ENCODE assay signal across 16 cellular contexts in the genomic region with DNA sequence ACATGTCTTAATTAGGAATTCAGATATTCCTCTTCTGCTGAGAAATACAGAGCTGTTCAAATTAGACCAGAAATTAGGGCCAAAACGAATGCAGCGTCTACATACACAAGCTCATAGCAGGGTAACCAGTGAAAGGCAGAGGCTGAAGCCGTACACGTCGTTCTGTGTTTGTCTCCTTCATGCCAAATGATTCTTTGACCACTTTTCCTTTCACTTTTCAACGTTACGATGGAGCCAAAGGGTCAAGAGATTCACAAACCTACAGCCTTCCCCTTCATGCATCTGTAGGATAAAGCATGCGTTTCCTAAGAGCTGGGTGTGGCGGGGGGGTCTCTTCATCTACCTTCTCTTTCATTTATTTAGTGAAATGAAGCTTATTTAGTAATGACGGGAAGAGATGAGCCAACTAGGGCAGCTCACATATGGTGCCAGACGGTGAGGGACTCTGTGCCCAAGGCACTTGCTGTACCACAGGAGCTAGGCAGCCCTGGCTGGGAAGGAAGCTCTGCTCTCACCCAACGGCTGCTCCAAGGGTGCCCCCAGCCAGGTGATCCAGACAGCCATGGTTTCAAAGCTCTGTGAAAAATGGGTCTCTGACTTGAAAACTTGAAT.
DNase-seq lines count a peak whose midpoint lies in the region; ATAC-seq and TF ChIP-seq lines count a peak whose summit lies in the region.
"Had no signal": no experiment of that assay in that cellular context is flagged by ENCODE, and none has a peak within 500 bp of the region (broad histone marks: within the 10 kb centered on the region; RNA-seq: fewer than 3 reads in every experiment).

No MANE protein-coding gene starts in this region.

- H3K9ac ChIP-seq in IMR-90 (ENCODE audit: low read depth, low read length) (no peak overlapping the region), skeletal muscle satellite cell (ENCODE audit: low read depth, low read length) (no peak overlapping the region)

- no peak overlapping the region for H3K27ac ChIP-seq in IMR-90 (ENCODE audit: insufficient read depth, low read length)
- H3K27ac ChIP-seq: SJSA1, VCaP had no signal

- intact Hi-C loops in IMR-90 (cut with micrococcal nuclease): no loop called here

- H4K8ac ChIP-seq in IMR-90 (ENCODE audit: low read depth in 2 of 2, low read length in 2 of 2): no peak overlapping the region

- peaks cover 0 to under 1% of the 10 kb centered on the region in 2 experiments; a peak in 3 of 4 replicates for H3K79me1 ChIP-seq in IMR-90 (ENCODE audit: low read depth in 1 of 2, low read length in 2 of 2)

- no TSS peak for BruUV-seq in IMR-90 (replicated peaks; lab: Mats Ljungman, UMichigan)

- H3K23ac ChIP-seq in IMR-90 (ENCODE audit: low read depth, low read length): no peak overlapping the region

- peaks cover 3% of the 10 kb centered on the region for H3K4me1 ChIP-seq in IMR-90 (ENCODE audit: control insufficient read depth, insufficient read depth, low read length)
- peaks cover 8% of the 10 kb centered on the region for H3K4me1 ChIP-seq in skeletal muscle satellite cell (ENCODE audit: control insufficient read depth, insufficient read depth, low read length)
- H3K4me1 ChIP-seq: SJSA1 had no signal

- no peak overlapping the region for H2BK20ac ChIP-seq in IMR-90 (ENCODE audit: low read depth, low read length)

- POLR2A ChIA-PET in IMR-90 (lab: Charles Lee; ENCODE audit: unreplicated experiment): no interaction called here

- H3K4ac ChIP-seq in IMR-90 (ENCODE audit: low read depth, low read length): no peak overlapping the region

- in situ Hi-C loops in IMR-90 (cut with MboI; ENCODE audit: low sequenced_read_pairs): no loop called here

- H3K4me2 ChIP-seq in IMR-90 (ENCODE audit: low read depth, low read length) (no peak overlapping the region), skeletal muscle satellite cell (ENCODE audit: low read length) (peak overlapping the region; percentile 72)
- H3K4me2 ChIP-seq: GM23338 had no signal

- no peak for TF ChIP-seq POLR2A in IMR-90 (IDR thresholded peaks at IDR 0.05; ENCODE audit: low read depth, low read length)

- no peak overlapping the region for H3K14ac ChIP-seq in IMR-90 (replicated peaks; ENCODE audit: low read depth, low read length)

- H4K91ac ChIP-seq in IMR-90 (ENCODE audit: insufficient read depth, low read depth, low read length): no peak overlapping the region

- H3K4me3 ChIP-seq in IMR-90 (ENCODE audit: insufficient read depth, low read depth, low read length) (no peak overlapping the region), skeletal muscle satellite cell (ENCODE audit: low read length) (peak overlapping the region; percentile 39)
- H3K4me3 ChIP-seq: GM23338, SJSA1 had no signal

- H2BK15ac ChIP-seq in IMR-90 (ENCODE audit: low read depth, low read length): no peak overlapping the region

- no peaks in the 10 kb centered on the region for H4K20me1 ChIP-seq in IMR-90 (ENCODE audit: insufficient read depth, low read length)

- no peak overlapping the region for H3K18ac ChIP-seq in IMR-90 (ENCODE audit: low read depth, low read length)

- no peak overlapping the region for H2AK9ac ChIP-seq in IMR-90 (replicated peaks; ENCODE audit: low read depth, low read length, poor library complexity)

- ATAC-seq in GM18517 (IDR thresholded peaks at IDR 0.05; ENCODE audit: unreplicated experiment) (peak; percentile 42), IMR-90 (ENCODE audit: low read depth) (no peak), HG02870 (IDR thresholded peaks at IDR 0.05; ENCODE audit: unreplicated experiment) (no peak), HG03571 (IDR thresholded peaks at IDR 0.05; ENCODE audit: unreplicated experiment) (no peak)
- ATAC-seq: GM23338 had no signal

- 100% methylated on average over 3 of the region's 12 CpGs; no CpG with 5 or more reads in 1 of the 2 experiments for WGBS in IMR-90 (ENCODE audit: extremely low coverage in 2 of 2, insufficient read length in 1 of 2), 2 experiments

- H2BK5ac ChIP-seq in IMR-90 (ENCODE audit: low read depth, low read length, poor library complexity, severe bottlenecking): no peak overlapping the region

- H2AK5ac ChIP-seq in IMR-90 (ENCODE audit: low read depth, low read length): peak overlapping the region; percentile 35; the same call in 1 of the 2 replicates

- no peak overlapping the region for H4K5ac ChIP-seq in IMR-90 (ENCODE audit: low read depth, low read length)

- no peak for TF ChIP-seq RAD21 in IMR-90 (IDR thresholded peaks at IDR 0.05; ENCODE audit: low read length)

- H2AFZ ChIP-seq in IMR-90 (replicated peaks; ENCODE audit: low read length, poor library complexity): no peak overlapping the region
- H2AFZ ChIP-seq: GM23338 had no signal

- dilution Hi-C loops in IMR-90 (cut with HindIII; ENCODE audit: low sequenced_read_pairs, unreplicated experiment): no loop called here

- TF ChIP-seq CTCF in IMR-90 (conservative IDR thresholded peaks at IDR 0.05; ENCODE audit: low read depth, low read length): no peak

- H3K9me3 ChIP-seq in IMR-90 (ENCODE audit: control insufficient read depth, insufficient read depth, low read length): no peaks in the 10 kb centered on the region
- no peaks in the 10 kb centered on the region for H3K9me3 ChIP-seq in skeletal muscle satellite cell (replicated peaks; ENCODE audit: low read length)
- H3K9me3 ChIP-seq: SJSA1 had no signal

- H3K9me1 ChIP-seq in IMR-90 (ENCODE audit: insufficient read depth, low read length): peaks cover 6% of the 10 kb centered on the region; the same call in 1 of the 2 replicates

- no peaks in the 10 kb centered on the region for H3K27me3 ChIP-seq in IMR-90 (ENCODE audit: control insufficient read depth, insufficient read depth, low read length)
- no peaks in the 10 kb centered on the region for H3K27me3 ChIP-seq in skeletal muscle satellite cell (ENCODE audit: control insufficient read depth, insufficient read depth, low read length)
- H3K27me3 ChIP-seq: SJSA1 had no signal

- CTCF ChIA-PET in IMR-90 (lab: Yijun Ruan, JAX): no interaction called here

- H3K36me3 ChIP-seq in IMR-90 (ENCODE audit: control insufficient read depth, insufficient read depth, low read length) (peaks cover 20% of the 10 kb centered on the region), skeletal muscle satellite cell (ENCODE audit: insufficient read depth, low read length) (no peaks in the 10 kb centered on the region)

- no peak for DNase-seq in IMR-90
- DNase-seq in fibroblast of peridontal ligament (ENCODE audit: extremely low read depth): peak; percentile 64
- no peak for DNase-seq in NCI-H146 treated with DMSO at 0.1 percent for 48 hours (lab: John Stamatoyannopoulos, UW; ENCODE audit: unreplicated experiment)
- DNase-seq in NCI-H1092 treated with DMSO at 0.1 percent for 48 hours (lab: John Stamatoyannopoulos, UW): no peak
- DNase-seq: CD4-positive, alpha-beta T cell; effector CD4-positive, alpha-beta T cell; mesendoderm; NCI-H1417 treated with DMSO at 0.1 percent for 48 hours; NCI-H526 had no signal

- H2BK120ac ChIP-seq in IMR-90 (ENCODE audit: low read depth, low read length): no peak overlapping the region

- H3K56ac ChIP-seq in IMR-90 (ENCODE audit: extremely low read depth, insufficient read depth, low read length): no peak overlapping the region

TF ChIP-seq in IMR-90, 13 proteins besides CTCF, POLR2A, EP300 and RAD21:
- TF ChIP-seq SMC3 (IDR thresholded peaks at IDR 0.05; ENCODE audit: low read depth, low read length) (no peak), RCOR1 (IDR thresholded peaks at IDR 0.05; ENCODE audit: insufficient replicate concordance, low read length) (no peak), BHLHE40 (IDR thresholded peaks at IDR 0.05; ENCODE audit: low read depth, low read length) (no peak), MAFK (IDR thresholded peaks at IDR 0.05; ENCODE audit: low read depth, low read length) (no peak), MXI1 (IDR thresholded peaks at IDR 0.05; ENCODE audit: borderline replicate concordance, low read depth, low read length) (no peak), FOS (IDR thresholded peaks at IDR 0.05; ENCODE audit: low read depth, low read length) (no peak), CHD1 (IDR thresholded peaks at IDR 0.05; ENCODE audit: low read depth, low read length) (no peak), RFX5 (IDR thresholded peaks at IDR 0.05; ENCODE audit: low read depth, low read length) (no peak), MAZ (IDR thresholded peaks at IDR 0.05; ENCODE audit: borderline replicate concordance, low read depth, low read length) (no peak), CEBPB (IDR thresholded peaks at IDR 0.05; ENCODE audit: low read depth, low read length) (no peak), NFE2L2 (IDR thresholded peaks at IDR 0.05; ENCODE audit: low read depth, low read length) (no peak), USF2 (IDR thresholded peaks at IDR 0.05; ENCODE audit: low read depth, low read length) (no peak)
- TF ChIP-seq, protein P1, sequence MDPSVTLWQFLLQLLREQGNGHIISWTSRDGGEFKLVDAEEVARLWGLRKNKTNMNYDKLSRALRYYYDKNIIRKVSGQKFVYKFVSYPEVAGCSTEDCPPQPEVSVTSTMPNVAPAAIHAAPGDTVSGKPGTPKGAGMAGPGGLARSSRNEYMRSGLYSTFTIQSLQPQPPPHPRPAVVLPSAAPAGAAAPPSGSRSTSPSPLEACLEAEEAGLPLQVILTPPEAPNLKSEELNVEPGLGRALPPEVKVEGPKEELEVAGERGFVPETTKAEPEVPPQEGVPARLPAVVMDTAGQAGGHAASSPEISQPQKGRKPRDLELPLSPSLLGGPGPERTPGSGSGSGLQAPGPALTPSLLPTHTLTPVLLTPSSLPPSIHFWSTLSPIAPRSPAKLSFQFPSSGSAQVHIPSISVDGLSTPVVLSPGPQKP (IDR thresholded peaks at IDR 0.05; ENCODE audit: borderline replicate concordance, low read depth, low read length): no peak
TF ChIP-seq in IMR-90: peak in this region for 0.
